In genomic region chr17:17876959-17877547, GRCh38 we compare ENCODE assay signal across 11 cellular contexts. TPM values are rescaled to one million over a fixed set of nuclear protein-coding genes. Genes with fewer than 3 reads are reported as not detected.
DNase-seq lines count a peak whose midpoint lies in the region; ATAC-seq and TF ChIP-seq lines count a peak whose summit lies in the region.
"Had no signal": no experiment of that assay in that cellular context is flagged by ENCODE, and none has a peak within 500 bp of the region (broad histone marks: within the 10 kb centered on the region; RNA-seq: fewer than 3 reads in every experiment).

No MANE protein-coding gene starts in this region.

- no peak for DNase-seq in GM23338 (ENCODE audit: low spot score)
- DNase-seq in left colon: no peak
- no peak for DNase-seq in NCI-H345 treated with DMSO at 0.1 percent for 48 hours (lab: John Stamatoyannopoulos, UW; ENCODE audit: unreplicated experiment)
- DNase-seq in 8988T: no peak
- DNase-seq: Caco-2, foreskin keratinocyte had no signal

- no peaks in the 10 kb centered on the region for H3K27me3 ChIP-seq in GM23338 (ENCODE audit: insufficient read depth)
- H3K27me3 ChIP-seq in skeletal muscle satellite cell (ENCODE audit: control insufficient read depth, insufficient read depth, low read length): no peaks in the 10 kb centered on the region
- H3K27me3 ChIP-seq: foreskin keratinocyte had no signal

- H3K4me3 Mint-ChIP-seq in GM23338: no peak overlapping the region

- no peaks in the 10 kb centered on the region for H3F3A ChIP-seq in GM23338 (replicated peaks; ENCODE audit: low read depth)

- H4K20me1 ChIP-seq in GM23338 (replicated peaks; ENCODE audit: insufficient read depth): no peaks in the 10 kb centered on the region; the same call in 1 of the 2 replicates

- peak overlapping the region; percentile 34; the same call in 1 of the 2 replicates for H3K27ac Mint-ChIP-seq in GM23338
- H3K27ac Mint-ChIP-seq: progenitor cell of endocrine pancreas had no signal

- H3K36me3 ChIP-seq in GM23338 (ENCODE audit: insufficient read depth): no peaks in the 10 kb centered on the region
- peaks cover 67% of the 10 kb centered on the region for H3K36me3 ChIP-seq in skeletal muscle satellite cell (ENCODE audit: insufficient read depth, low read length)

- no peaks in the 10 kb centered on the region for H3K9me3 ChIP-seq in skeletal muscle satellite cell (replicated peaks; ENCODE audit: low read length)
- H3K9me3 ChIP-seq: Caco-2 had no signal

- ATAC-seq in GM23338 (no peak), left colon (peak; percentile 15), HG02938 (IDR thresholded peaks at IDR 0.05; ENCODE audit: unreplicated experiment) (no peak), GM21360 (IDR thresholded peaks at IDR 0.05; ENCODE audit: unreplicated experiment) (no peak)
- ATAC-seq: foreskin keratinocyte had no signal

- intact Hi-C loops in left colon (cut with DNase I, micrococcal nuclease): no loop called here

- H3K4me2 ChIP-seq in GM23338: peak overlapping the region; percentile 63
- H3K4me2 ChIP-seq in skeletal muscle satellite cell (ENCODE audit: low read length): peak overlapping the region; percentile 46

- no peaks in the 10 kb centered on the region for H3K9me3 Mint-ChIP-seq in GM23338

- H3K27ac ChIP-seq in GM23338 (ENCODE audit: low read depth) (no peak overlapping the region), cingulate gyrus (ENCODE audit: low read depth, low read length) (peak overlapping the region; percentile 81)
- H3K27ac ChIP-seq: foreskin keratinocyte had no signal

- H3K27me3 Mint-ChIP-seq in GM23338 (ENCODE audit: insufficient read depth, low read depth, poor library complexity): peaks cover 11% of the 10 kb centered on the region
- H3K27me3 Mint-ChIP-seq: progenitor cell of endocrine pancreas had no signal

- no peak overlapping the region for H3K9ac ChIP-seq in skeletal muscle satellite cell (ENCODE audit: low read depth, low read length)

- H2AFZ ChIP-seq in GM23338: no peak overlapping the region

- H3K4me3 ChIP-seq in GM23338 (no peak overlapping the region), skeletal muscle satellite cell (ENCODE audit: low read length) (no peak overlapping the region)

- no peaks in the 10 kb centered on the region for H3K79me2 ChIP-seq in GM23338 (replicated peaks; ENCODE audit: insufficient read depth)

- H3K4me1 ChIP-seq in GM23338 (ENCODE audit: insufficient read depth) (peaks cover 10% of the 10 kb centered on the region; the same call in 1 of the 2 replicates), skeletal muscle satellite cell (ENCODE audit: control insufficient read depth, insufficient read depth, low read length) (peaks cover 22% of the 10 kb centered on the region)
- H3K4me1 ChIP-seq: Caco-2 had no signal

- H3K36me3 Mint-ChIP-seq in GM23338 (ENCODE audit: low read depth): no peaks in the 10 kb centered on the region

- peaks cover 27% of the 10 kb centered on the region for H3K4me1 Mint-ChIP-seq in GM23338

- no peaks in the 10 kb centered on the region for H3K9me2 ChIP-seq in GM23338 (ENCODE audit: insufficient read depth)

- TF ChIP-seq CTCF in GM23338 (conservative IDR thresholded peaks at IDR 0.05; ENCODE audit: low read depth in 2 of 2): no peak

TF ChIP-seq in GM23338, 12 proteins besides CTCF, POLR2A, EP300 and RAD21:
- no peak for TF ChIP-seq ZNF331 (CRISPR knock-in tag; IDR thresholded peaks at IDR 0.05; ENCODE audit: low read depth)
- TF ChIP-seq POLR2AphosphoS5 (IDR thresholded peaks at IDR 0.05; ENCODE audit: low read depth): no peak
- TF ChIP-seq ZNF114 (CRISPR knock-in tag; IDR thresholded peaks at IDR 0.05): no peak
- TF ChIP-seq JUNB (IDR thresholded peaks at IDR 0.05; ENCODE audit: unreplicated experiment): no peak
- TF ChIP-seq EZH2 (IDR thresholded peaks at IDR 0.05; ENCODE audit: low read depth, unreplicated experiment): no peak
- TF ChIP-seq, protein P1, sequence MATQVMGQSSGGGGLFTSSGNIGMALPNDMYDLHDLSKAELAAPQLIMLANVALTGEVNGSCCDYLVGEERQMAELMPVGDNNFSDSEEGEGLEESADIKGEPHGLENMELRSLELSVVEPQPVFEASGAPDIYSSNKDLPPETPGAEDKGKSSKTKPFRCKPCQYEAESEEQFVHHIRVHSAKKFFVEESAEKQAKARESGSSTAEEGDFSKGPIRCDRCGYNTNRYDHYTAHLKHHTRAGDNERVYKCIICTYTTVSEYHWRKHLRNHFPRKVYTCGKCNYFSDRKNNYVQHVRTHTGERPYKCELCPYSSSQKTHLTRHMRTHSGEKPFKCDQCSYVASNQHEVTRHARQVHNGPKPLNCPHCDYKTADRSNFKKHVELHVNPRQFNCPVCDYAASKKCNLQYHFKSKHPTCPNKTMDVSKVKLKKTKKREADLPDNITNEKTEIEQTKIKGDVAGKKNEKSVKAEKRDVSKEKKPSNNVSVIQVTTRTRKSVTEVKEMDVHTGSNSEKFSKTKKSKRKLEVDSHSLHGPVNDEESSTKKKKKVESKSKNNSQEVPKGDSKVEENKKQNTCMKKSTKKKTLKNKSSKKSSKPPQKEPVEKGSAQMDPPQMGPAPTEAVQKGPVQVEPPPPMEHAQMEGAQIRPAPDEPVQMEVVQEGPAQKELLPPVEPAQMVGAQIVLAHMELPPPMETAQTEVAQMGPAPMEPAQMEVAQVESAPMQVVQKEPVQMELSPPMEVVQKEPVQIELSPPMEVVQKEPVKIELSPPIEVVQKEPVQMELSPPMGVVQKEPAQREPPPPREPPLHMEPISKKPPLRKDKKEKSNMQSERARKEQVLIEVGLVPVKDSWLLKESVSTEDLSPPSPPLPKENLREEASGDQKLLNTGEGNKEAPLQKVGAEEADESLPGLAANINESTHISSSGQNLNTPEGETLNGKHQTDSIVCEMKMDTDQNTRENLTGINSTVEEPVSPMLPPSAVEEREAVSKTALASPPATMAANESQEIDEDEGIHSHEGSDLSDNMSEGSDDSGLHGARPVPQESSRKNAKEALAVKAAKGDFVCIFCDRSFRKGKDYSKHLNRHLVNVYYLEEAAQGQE (IDR thresholded peaks at IDR 0.05; ENCODE audit: unreplicated experiment): no peak
- TF ChIP-seq, protein P2, sequence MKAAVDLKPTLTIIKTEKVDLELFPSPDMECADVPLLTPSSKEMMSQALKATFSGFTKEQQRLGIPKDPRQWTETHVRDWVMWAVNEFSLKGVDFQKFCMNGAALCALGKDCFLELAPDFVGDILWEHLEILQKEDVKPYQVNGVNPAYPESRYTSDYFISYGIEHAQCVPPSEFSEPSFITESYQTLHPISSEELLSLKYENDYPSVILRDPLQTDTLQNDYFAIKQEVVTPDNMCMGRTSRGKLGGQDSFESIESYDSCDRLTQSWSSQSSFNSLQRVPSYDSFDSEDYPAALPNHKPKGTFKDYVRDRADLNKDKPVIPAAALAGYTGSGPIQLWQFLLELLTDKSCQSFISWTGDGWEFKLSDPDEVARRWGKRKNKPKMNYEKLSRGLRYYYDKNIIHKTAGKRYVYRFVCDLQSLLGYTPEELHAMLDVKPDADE (IDR thresholded peaks at IDR 0.05): no peak
- no peak for TF ChIP-seq NANOG (IDR thresholded peaks at IDR 0.05; ENCODE audit: borderline replicate concordance)

RNA-seq across cellular contexts. Expression of gene SREBF1, which starts 40.3 kb away (rescaled TPM):
- total RNA-seq in GM23338 (2014; rRNA removed; shearing (Covaris generic)): 77.7 and 85.3 TPM in 2 replicates
- 39.6 and 43.7 TPM in 2 replicates for polyA plus RNA-seq in GM23338 (2016; fragmentation: Nextera tagmentation; extraction: Ambion mirVana)
- 100 to 1,000 TPM; 125 to 161 TPM for total RNA-seq in left colon
- total RNA-seq in skeletal muscle satellite cell (2012; rRNA removed): 76.9 and 114 TPM in 2 replicates
